Comparison of ENCODE assay signal across 1 cellular context in the genomic region with DNA sequence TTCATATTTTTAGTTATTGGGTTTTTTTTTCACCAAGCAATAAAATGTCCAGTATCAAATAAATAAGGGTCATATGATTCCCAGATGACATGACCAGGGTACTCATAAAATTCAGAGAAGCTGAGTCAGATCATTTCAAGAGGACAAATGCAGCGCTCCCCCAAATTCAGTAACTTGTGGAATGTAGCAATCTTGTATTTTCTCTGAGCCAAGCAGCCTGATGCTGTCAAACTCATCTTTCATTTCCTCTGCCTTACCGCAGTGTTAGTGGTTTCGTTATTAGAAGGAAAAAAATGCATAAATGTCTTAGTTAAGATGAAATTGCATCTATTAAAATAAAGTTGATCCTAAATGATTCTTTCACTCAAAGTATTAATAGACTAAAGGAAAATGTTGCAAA.
TF ChIP-seq lines count a peak whose summit lies in the region.

No MANE protein-coding gene starts in this region.

TF ChIP-seq in SK-N-SH treated with all-trans-retinoic acid at 6 μM for 48 hours, 23 proteins besides CTCF, POLR2A, EP300 and RAD21 (continued from another document):
- TF ChIP-seq TSHZ2 (CRISPR knock-in tag; IDR thresholded peaks at IDR 0.05) (no peak), GLIS3 (CRISPR knock-in tag; IDR thresholded peaks at IDR 0.05) (no peak)
